ENCODE assay signal across 26 cellular contexts in the genomic region with DNA sequence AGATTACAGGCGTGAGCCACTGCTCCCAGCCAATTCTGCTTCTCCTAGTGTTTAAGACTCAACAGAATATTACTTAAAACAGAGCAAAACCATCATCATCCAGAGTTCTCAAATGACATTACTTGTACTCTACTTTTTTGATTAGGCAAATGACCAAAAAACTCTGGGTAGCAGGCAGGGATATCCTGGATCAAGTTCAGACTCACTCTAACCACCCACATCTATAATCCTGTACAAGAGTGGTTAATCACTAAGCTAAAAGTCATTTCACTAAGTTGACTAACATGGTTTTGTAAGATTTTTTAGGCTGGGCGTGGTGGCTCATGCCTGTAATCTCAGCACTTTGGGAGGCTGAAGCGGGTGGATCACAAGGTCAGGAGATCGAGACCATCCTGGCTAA. TPM values are rescaled to one million over a fixed set of nuclear protein-coding genes. Genes with fewer than 3 reads are reported as not detected.
"Had no signal": no experiment of that assay in that cellular context is flagged by ENCODE, and none has a peak within 500 bp of the region (broad histone marks: within the 10 kb centered on the region; RNA-seq: fewer than 3 reads in every experiment).

No MANE protein-coding gene starts in this region.

- DNase-seq: activated CD4-positive, alpha-beta memory T cell treated with anti-CD3 and anti-CD28 coated beads for 36 hours; activated gamma-delta T cell treated with Interleukin-2 at 50 U/mL for 16 hours; activated T-cell treated with anti-CD3 and anti-CD28 coated beads for 4 hours; amniotic stem cell; dermis blood vessel endothelial cell; effector memory CD4-positive, alpha-beta T cell; esophagus squamous epithelium; kidney glomerular epithelial cell; mesenchymal stem cell; mucosa of descending colon; naive B cell; stimulated activated naive CD8-positive, alpha-beta T cell treated with anti-CD3 and anti-CD28 coated beads, Interleukin-15, amount 100 ng/mL, for 72 hours; T-helper 2 cell; trophoblast cell had no signal

- H2AFZ ChIP-seq: neural progenitor cell had no signal

- H3K9ac ChIP-seq: neural progenitor cell had no signal

- H3K27me3 ChIP-seq: esophagus squamous epithelium, neural progenitor cell, right atrium auricular region, vagina had no signal

- H3K4me3 ChIP-seq: esophagus squamous epithelium, mucosa of descending colon, neural progenitor cell, right atrium auricular region, vagina had no signal

- ATAC-seq: mucosa of descending colon; stimulated activated naive CD8-positive, alpha-beta T cell treated with anti-CD3 and anti-CD28 coated beads, Interleukin-15, amount 100 ng/mL, for 72 hours had no signal

- H3K9me3 ChIP-seq: esophagus squamous epithelium, mucosa of descending colon, right atrium auricular region, vagina had no signal

- FAIRE-seq: endothelial cell of umbilical vein, frontal cortex had no signal

- H3K4me2 ChIP-seq: neural progenitor cell had no signal

RNA-seq across cellular contexts. Expression of gene CA7, which starts 20.2 kb away (rescaled TPM):
- total RNA-seq: activated naive CD4-positive, alpha-beta T cell treated with anti-CD3 and anti-CD28 coated beads, Interleukin-2, amount 50 U/mL, for 72 hours; cardiac septum; dermis blood vessel endothelial cell; endothelial cell of umbilical vein; esophagus squamous epithelium; frontal cortex; liver; osteoblast; progenitor cell of endocrine pancreas; right atrium auricular region; skeletal muscle tissue; temporal lobe; vagina had no signal

RNA-seq across cellular contexts. Expression of gene TERB1, which starts 22.6 kb away (rescaled TPM):
- total RNA-seq: activated CD4-positive, alpha-beta memory T cell treated with anti-CD3 and anti-CD28 coated beads for 36 hours; activated naive CD4-positive, alpha-beta T cell treated with anti-CD3 and anti-CD28 coated beads, Interleukin-2, amount 50 U/mL, for 72 hours; cardiac septum; endothelial cell of umbilical vein; esophagus squamous epithelium; progenitor cell of endocrine pancreas; right atrium auricular region; skeletal muscle tissue; vagina had no signal
